Comparison of ENCODE assay signal across 7 cellular contexts in genomic region chr15:72171981-72172380, GRCh38. TPM values are rescaled to one million over a fixed set of nuclear protein-coding genes. Genes with fewer than 3 reads are reported as not detected.
"Had no signal": no experiment of that assay in that cellular context is flagged by ENCODE, and none has a peak within 500 bp of the region (broad histone marks: within the 10 kb centered on the region; RNA-seq: fewer than 3 reads in every experiment).

No MANE protein-coding gene starts in this region.

RNA-seq across cellular contexts. Expression of gene GRAMD2A, which starts 25.6 kb away (rescaled TPM):
- total RNA-seq: left cardiac atrium; left lobe of liver; left ventricle myocardium superior; lung microvascular endothelial cell; naive thymus-derived CD8-positive, alpha-beta T cell; osteoblast; psoas muscle had no signal
- polyA plus RNA-seq: naive thymus-derived CD8-positive, alpha-beta T cell had no signal
